11 cellular contexts compared by ENCODE assay signal in genomic region chr12:14399871-14400270, GRCh38. TPM values are rescaled to one million over a fixed set of nuclear protein-coding genes. Genes with fewer than 3 reads are reported as not detected.
A peak's percentile ranks its signal among the peaks of the same experiment; 100 is the strongest.
DNase-seq lines count a peak whose midpoint lies in the region; ATAC-seq and TF ChIP-seq lines count a peak whose summit lies in the region.
"Had no signal": no experiment of that assay in that cellular context is flagged by ENCODE, and none has a peak within 500 bp of the region (broad histone marks: within the 10 kb centered on the region; RNA-seq: fewer than 3 reads in every experiment).

No MANE protein-coding gene starts in this region.

- H3K4me1 ChIP-seq in mesenchymal stem cell (ENCODE audit: control insufficient read depth, insufficient read depth, low read depth, low read length), result peaks cover 2% of the 10 kb centered on the region
- H3K4me1 ChIP-seq in heart left ventricle, result peaks cover 6 to 63% (median 28%) of the 10 kb centered on the region in 12 donors
- peaks cover 9 to 34% of the 10 kb centered on the region in 2 donors for H3K4me1 ChIP-seq in left lung

- no peak for DNase-seq in CD4-positive, alpha-beta T cell
- DNase-seq in HFFc6 (peak; percentile 58), mesenchymal stem cell (peak; percentile 75), heart left ventricle (no peak), kidney glomerular epithelial cell (lab: John Stamatoyannopoulos, UW) (no peak), left lung (no peak)
- DNase-seq: DMS53; glutamatergic neuron; stimulated activated CD4-positive, alpha-beta T cell treated with anti-CD3 and anti-CD28 coated beads, Interleukin-4, amount 100 ng/mL, for 1 hour had no signal

- peaks cover under 1% of the 10 kb centered on the region for H3K9me3 Mint-ChIP-seq in CD4-positive, alpha-beta T cell
- no peaks in the 10 kb centered on the region; the same call in 1 of the 2 replicates for H3K9me3 Mint-ChIP-seq in HFFc6
- peaks cover 4% of the 10 kb centered on the region for H3K9me3 Mint-ChIP-seq in activated naive CD8-positive, alpha-beta T cell (ENCODE audit: low read depth)

- H3K27me3 ChIP-seq in CD4-positive, alpha-beta T cell (ENCODE audit: control insufficient read depth, insufficient read depth, low read length), result no peaks in the 10 kb centered on the region
- no peaks in the 10 kb centered on the region for H3K27me3 ChIP-seq in mesenchymal stem cell (ENCODE audit: control insufficient read depth in 1 of 2, insufficient read depth in 1 of 2, low read length in 2 of 2)
- H3K27me3 ChIP-seq in heart left ventricle, result no peaks in the 10 kb centered on the region
- H3K27me3 ChIP-seq in left lung, result no peaks in the 10 kb centered on the region

- H3K4me3 ChIP-seq in mesenchymal stem cell (ENCODE audit: insufficient read depth in 1 of 2, low read depth in 1 of 2, low read length in 2 of 2), result no peak overlapping the region
- no peak overlapping the region for H3K4me3 ChIP-seq in heart left ventricle
- H3K4me3 ChIP-seq in left lung, result no peak overlapping the region

- H3K36me3 Mint-ChIP-seq in CD4-positive, alpha-beta T cell (ENCODE audit: low read depth), result peaks cover 39% of the 10 kb centered on the region
- H3K36me3 Mint-ChIP-seq in HFFc6 (ENCODE audit: low read depth), result peaks cover 16% of the 10 kb centered on the region
- peaks cover 6% of the 10 kb centered on the region for H3K36me3 Mint-ChIP-seq in activated naive CD8-positive, alpha-beta T cell

- POLR2A ChIA-PET in CD4-positive, alpha-beta T cell (lab: Charles Lee), result interaction anchor here (1.1 to 1.7 kb wide), 4 partner anchors 14 to 34 kb away, joined by 3 to 9 read pairs (median 6); partner anchors contain the start of gene ATF7IP

- H3K36me3 ChIP-seq in mesenchymal stem cell (ENCODE audit: control insufficient read depth in 1 of 2, insufficient read depth in 2 of 2, low read depth in 1 of 2, low read length in 2 of 2), result peaks cover 0 to 2% of the 10 kb centered on the region in 2 experiments
- peaks cover 0 to 5% (median 0%) of the 10 kb centered on the region in 9 donors for H3K36me3 ChIP-seq in heart left ventricle
- H3K36me3 ChIP-seq in left lung, result no peaks in the 10 kb centered on the region

- no peaks in the 10 kb centered on the region for H3K27me3 Mint-ChIP-seq in CD4-positive, alpha-beta T cell
- peaks cover 5% of the 10 kb centered on the region for H3K27me3 Mint-ChIP-seq in HFFc6 (ENCODE audit: insufficient read depth)
- H3K27me3 Mint-ChIP-seq in activated naive CD8-positive, alpha-beta T cell, result no peaks in the 10 kb centered on the region

- peak overlapping the region; percentile 91 for H3K27ac Mint-ChIP-seq in CD4-positive, alpha-beta T cell
- peak overlapping the region; percentile 81 for H3K27ac Mint-ChIP-seq in HFFc6
- H3K27ac Mint-ChIP-seq in activated naive CD8-positive, alpha-beta T cell, result peak overlapping the region; percentile 85

- peaks cover 93% of the 10 kb centered on the region for H3K4me1 Mint-ChIP-seq in CD4-positive, alpha-beta T cell (ENCODE audit: low read depth)
- H3K4me1 Mint-ChIP-seq in HFFc6 (ENCODE audit: low read depth), result peaks cover 82% of the 10 kb centered on the region
- H3K4me1 Mint-ChIP-seq in activated naive CD8-positive, alpha-beta T cell (ENCODE audit: low read depth), result peaks cover 90% of the 10 kb centered on the region

- no peak overlapping the region for H4K91ac ChIP-seq in mesenchymal stem cell (ENCODE audit: low read length)

- H3K4me3 Mint-ChIP-seq in CD4-positive, alpha-beta T cell, result peak overlapping the region; percentile 72
- H3K4me3 Mint-ChIP-seq in HFFc6, result peak overlapping the region; percentile 84
- peak overlapping the region; percentile 78 for H3K4me3 Mint-ChIP-seq in activated naive CD8-positive, alpha-beta T cell

- no peak overlapping the region for H2BK12ac ChIP-seq in mesenchymal stem cell (ENCODE audit: low read length in 2 of 2)

- no peak for ATAC-seq in CD4-positive, alpha-beta T cell (ENCODE audit: poor library complexity)
- ATAC-seq in GM19397 (IDR thresholded peaks at IDR 0.05; ENCODE audit: unreplicated experiment) (no peak), heart left ventricle (no peak), left lung (no peak)

- H2BK15ac ChIP-seq in mesenchymal stem cell (ENCODE audit: low read depth, poor library complexity, severe bottlenecking), result no peak overlapping the region

- TF ChIP-seq POLR2A in heart left ventricle (IDR thresholded peaks at IDR 0.05), result no peak

- intact Hi-C loops in CD4-positive, alpha-beta T cell (cut with DNase I, micrococcal nuclease), result loop anchor here (10.0 kb wide), 2 partner anchors 375 to 1385 kb away; partner anchors contain the start of gene EPS8 (in 1 of the 2)
- intact Hi-C loops in heart left ventricle (cut with DNase I) (loop anchor here in 1 of 10 donors (5.0 kb wide), 1 partner anchor 33 kb away; the partner anchor contains the start of gene ATF7IP), left lung (cut with DNase I) (no loop called here)

- H3K9me3 ChIP-seq in CD4-positive, alpha-beta T cell (ENCODE audit: control insufficient read depth, low read length), result no peaks in the 10 kb centered on the region
- H3K9me3 ChIP-seq in mesenchymal stem cell (ENCODE audit: control insufficient read depth, low read length), result peaks cover 7% of the 10 kb centered on the region
- peaks cover 0 to 49% (median 15%) of the 10 kb centered on the region in 12 donors for H3K9me3 ChIP-seq in heart left ventricle
- H3K9me3 ChIP-seq in left lung, result peaks cover 0 to 6% of the 10 kb centered on the region in 2 donors

- H3K9ac ChIP-seq in mesenchymal stem cell (ENCODE audit: low read length), result no peak overlapping the region

- CTCF ChIA-PET in CD4-positive, alpha-beta T cell (lab: Charles Lee), result interaction anchor here (1.4 to 1.9 kb wide), 2 partner anchors 17 to 34 kb away, joined by 6 read pairs; partner anchors contain the start of gene ATF7IP

- H3K23ac ChIP-seq in mesenchymal stem cell (ENCODE audit: low read length in 2 of 2), result no peak overlapping the region

- H3K27ac ChIP-seq in CD4-positive, alpha-beta T cell (ENCODE audit: low read depth, low read length), result peak overlapping the region; percentile 30
- H3K27ac ChIP-seq in mesenchymal stem cell (ENCODE audit: low read length, poor library complexity, severe bottlenecking) (peak overlapping the region; percentile 86), heart left ventricle (peak overlapping the region in 1 of 12 donors; percentile 28), left lung (no peak overlapping the region)

- H4K8ac ChIP-seq in mesenchymal stem cell (ENCODE audit: low read length), result no peak overlapping the region

- peak overlapping the region; percentile 34 for H2BK120ac ChIP-seq in mesenchymal stem cell (ENCODE audit: low read depth, low read length)

- H2AFZ ChIP-seq in mesenchymal stem cell (ENCODE audit: low read depth, low read length), result no peak overlapping the region

- H3K14ac ChIP-seq in mesenchymal stem cell (ENCODE audit: low read length in 2 of 2), result no peak overlapping the region

- H3K18ac ChIP-seq in mesenchymal stem cell (ENCODE audit: low read depth in 1 of 2, low read length in 2 of 2), result peak overlapping the region in 1 of 2 experiments; percentile 43

- H2BK5ac ChIP-seq in mesenchymal stem cell (ENCODE audit: low read depth, low read length, poor library complexity, severe bottlenecking), result no peak overlapping the region

- 50% methylated on average over 1 of the region's 3 CpGs for WGBS in mesenchymal stem cell
- WGBS in heart left ventricle, 4 donors, result 90 to 97% (median 94%) methylated on average over 3 of the region's 3 CpGs

- peak overlapping the region; percentile 61 for H3K4me2 ChIP-seq in mesenchymal stem cell (ENCODE audit: low read length, poor library complexity, severe bottlenecking)

- peak overlapping the region; percentile 80 for H2AK5ac ChIP-seq in mesenchymal stem cell (ENCODE audit: low read length, severe bottlenecking)

- H3K79me1 ChIP-seq in mesenchymal stem cell (replicated peaks; ENCODE audit: low read length, poor library complexity, severe bottlenecking), result no peaks in the 10 kb centered on the region

- H3K4ac ChIP-seq in mesenchymal stem cell (ENCODE audit: low read depth in 1 of 2, low read length in 2 of 2), result no peak overlapping the region

- no peak for TF ChIP-seq CTCF in CD4-positive, alpha-beta T cell (IDR thresholded peaks at IDR 0.05)
- TF ChIP-seq CTCF in HFFc6 (IDR thresholded peaks at IDR 0.05) (no peak), heart left ventricle (IDR thresholded peaks at IDR 0.05) (no peak), left lung (IDR thresholded peaks at IDR 0.05) (no peak)

RNA-seq across cellular contexts. Expression of gene ATF7IP, which starts 34.4 kb away (rescaled TPM):
- total RNA-seq in CD4-positive, alpha-beta T cell, result 100 to 1,000 TPM; 134 to 143 TPM
- total RNA-seq in HFFc6 (2021; fragmentation: NEBNext Ultra II Directional; extraction: Animal tissue kit (Norgen Biotek cat#: 25700)), result 10 to 100 TPM; 38.3 to 47.3 (median 41.7) TPM
- 14.7 TPM for polyA plus RNA-seq in mesenchymal stem cell (2013, experiment 1 of 2)
- 13.8 TPM for polyA plus RNA-seq in mesenchymal stem cell (2013, experiment 2 of 2)
- 10 to 100 TPM; 39.8 to 82.4 (median 63.6) TPM for total RNA-seq in heart left ventricle
- 1 to 10 TPM; 7.7 to 9.5 TPM for polyA plus RNA-seq in heart left ventricle
- total RNA-seq in left lung, result 10 to 100 TPM; 78.7 to 84.8 TPM

Comparison
In these comparisons a context has a peak if more than half of its experiments do, and no peak if none do; other contexts are left out.
1. DNase-seq: peak in HFFc6 (single experiment) and mesenchymal stem cell (single experiment); none in CD4-positive, alpha-beta T cell (0 of 10), heart left ventricle (0 of 5), kidney glomerular epithelial cell (single experiment) and left lung (0 of 2).
2. H3K27ac ChIP-seq: peak in CD4-positive, alpha-beta T cell (single experiment) and mesenchymal stem cell (single experiment); none in left lung (0 of 2).
3. intact Hi-C loops: an anchor here in CD4-positive, alpha-beta T cell (10.0 kb wide); none called in left lung.
4. Peak in every context shown above with its lines, with median percentiles within 50 percentile points of each other: H3K27ac Mint-ChIP-seq and H3K4me3 Mint-ChIP-seq.